ENCODE assay signal across 15 cellular contexts in the genomic region with DNA sequence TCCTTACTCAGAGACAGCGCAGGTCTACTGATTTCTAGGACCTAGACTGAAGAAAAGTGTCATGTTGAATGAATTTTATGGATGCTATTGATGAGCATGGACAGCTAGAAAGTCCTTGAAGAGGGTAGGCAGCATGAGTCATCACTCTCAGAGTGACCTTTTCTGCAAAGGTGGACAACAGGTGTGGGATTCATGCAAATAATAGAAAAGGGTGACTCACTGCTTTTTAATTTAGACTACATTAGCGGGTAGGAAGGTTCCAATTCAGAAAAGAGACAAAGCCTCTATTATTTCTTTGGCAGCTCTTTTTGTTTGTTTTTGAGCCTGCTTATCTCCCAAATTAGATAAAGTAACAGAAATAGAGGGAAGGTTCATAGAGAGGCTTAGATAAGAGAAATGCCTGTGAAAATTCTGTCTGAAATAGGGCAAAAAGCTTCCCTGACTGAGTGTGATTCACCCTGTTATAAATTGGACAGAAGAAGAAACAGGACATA.
A peak's percentile ranks its signal among the peaks of the same experiment; 100 is the strongest.
DNase-seq lines count a peak whose midpoint lies in the region; ATAC-seq, FAIRE-seq and TF ChIP-seq lines count a peak whose summit lies in the region.
"Had no signal": no experiment of that assay in that cellular context is flagged by ENCODE, and none has a peak within 500 bp of the region (broad histone marks: within the 10 kb centered on the region; RNA-seq: fewer than 3 reads in every experiment).

No MANE protein-coding gene starts in this region.

- ATAC-seq in Right ventricle myocardium superior (ENCODE audit: poor library complexity) (no peak), HepG2 (peak; percentile 74), GM19397 (IDR thresholded peaks at IDR 0.05; ENCODE audit: unreplicated experiment) (no peak)
- no peak for ATAC-seq in CD8-positive, alpha-beta T cell
- no peak for ATAC-seq in activated T-helper 17 cell treated with anti-CD3 and anti-CD28 coated beads, Interleukin-2, amount 50 U/mL, for 72 hours (replicated peaks)
- ATAC-seq: activated CD4-positive, alpha-beta T cell treated with anti-CD3 and anti-CD28 coated beads for 36 hours; stimulated activated effector memory CD8-positive, alpha-beta T cell treated with anti-CD3 and anti-CD28 coated beads, Interleukin-12 subunit alpha, Interleukin-12 subunit beta, amount 100 ng/mL, for 72 hours had no signal

- H3K4me1 ChIP-seq in left ventricle myocardium inferior (peaks cover 19% of the 10 kb centered on the region), HepG2 (ENCODE audit: insufficient read depth, low read length) (peaks cover 19% of the 10 kb centered on the region)
- H3K4me1 ChIP-seq in CD8-positive, alpha-beta T cell (ENCODE audit: insufficient read depth, low read length): no peaks in the 10 kb centered on the region

- TF ChIP-seq RAD21 in HepG2 (CRISPR knock-in tag; IDR thresholded peaks at IDR 0.05): no peak

- intact Hi-C loops in left ventricle myocardium inferior (cut with micrococcal nuclease) (no loop called here), Right ventricle myocardium superior (cut with DNase I) (no loop called here), HepG2 (cut with micrococcal nuclease; ENCODE audit: unreplicated experiment) (no loop called here)
- intact Hi-C loops in CD8-positive, alpha-beta T cell (cut with DNase I, micrococcal nuclease): no loop called here

- H3K9me3 ChIP-seq in left ventricle myocardium inferior (replicated peaks) (no peaks in the 10 kb centered on the region), HepG2 (ENCODE audit: low read length) (no peaks in the 10 kb centered on the region)
- no peaks in the 10 kb centered on the region for H3K9me3 ChIP-seq in CD8-positive, alpha-beta T cell (ENCODE audit: low read length)

- CTCF ChIA-PET in HepG2 (lab: Yijun Ruan, JAX; ENCODE audit: low intra/inter-chr PET ratio, low total read pairs): no interaction called here
- CTCF ChIA-PET in CD8-positive, alpha-beta T cell (lab: Charles Lee): no interaction called here

- H3K36me3 Mint-ChIP-seq in CD8-positive, alpha-beta T cell: no peaks in the 10 kb centered on the region
- no peaks in the 10 kb centered on the region for H3K36me3 Mint-ChIP-seq in activated T-helper 17 cell treated with anti-CD3 and anti-CD28 coated beads, Interleukin-2, amount 50 U/mL, for 72 hours (ENCODE audit: low read depth)
- H3K36me3 Mint-ChIP-seq: stimulated activated effector memory CD8-positive, alpha-beta T cell treated with anti-CD3 and anti-CD28 coated beads, Interleukin-12 subunit alpha, Interleukin-12 subunit beta, amount 100 ng/mL, for 72 hours had no signal

- H3K27me3 ChIP-seq in left ventricle myocardium inferior (ENCODE audit: low read depth) (no peaks in the 10 kb centered on the region), HepG2 (ENCODE audit: control insufficient read depth in 1 of 2, insufficient read depth in 2 of 2, low read length in 2 of 2) (no peaks in the 10 kb centered on the region)
- no peaks in the 10 kb centered on the region for H3K27me3 ChIP-seq in CD8-positive, alpha-beta T cell (ENCODE audit: insufficient read depth, low read length)

- no TSS peak for BruUV-seq in HepG2 (replicated peaks; lab: Mats Ljungman, UMichigan)

- no peaks in the 10 kb centered on the region for H3K79me2 ChIP-seq in HepG2 (ENCODE audit: insufficient read depth, low read length)

- TF ChIP-seq CTCF in left ventricle myocardium inferior (IDR thresholded peaks at IDR 0.05; ENCODE audit: borderline replicate concordance) (no peak), HepG2 (CRISPR knock-in tag; IDR thresholded peaks at IDR 0.05) (no peak)
- no peak for TF ChIP-seq CTCF in CD8-positive, alpha-beta T cell (IDR thresholded peaks at IDR 0.05)

- H3K9me3 Mint-ChIP-seq in CD8-positive, alpha-beta T cell: peaks cover 4% of the 10 kb centered on the region
- no peaks in the 10 kb centered on the region for H3K9me3 Mint-ChIP-seq in activated T-helper 17 cell treated with anti-CD3 and anti-CD28 coated beads, Interleukin-2, amount 50 U/mL, for 72 hours
- H3K9me3 Mint-ChIP-seq: activated T-helper 2 cell treated with anti-CD3 and anti-CD28 coated beads, Interferon-gamma antibody, Interleukin-2, Interleukin-4, amounts not matched to agents 10 μg/mL and 5 μg/mL and 100 μg/mL, durations not matched to agents 14 hours and 24 hours and 36 hours; neural crest cell; stimulated activated effector memory CD8-positive, alpha-beta T cell treated with anti-CD3 and anti-CD28 coated beads, Interleukin-12 subunit alpha, Interleukin-12 subunit beta, amount 100 ng/mL, for 72 hours had no signal

- no peaks in the 10 kb centered on the region for H3K36me3 ChIP-seq in left ventricle myocardium inferior
- H3K36me3 ChIP-seq in HepG2 (replicated peaks in 1 of 2; ENCODE audit: control insufficient read depth in 1 of 2, insufficient read depth in 2 of 2, low read length in 2 of 2): no peaks in the 10 kb centered on the region
- no peaks in the 10 kb centered on the region for H3K36me3 ChIP-seq in CD8-positive, alpha-beta T cell (ENCODE audit: insufficient read depth, low read length)

- POLR2A ChIA-PET in HepG2 (lab: Yijun Ruan, JAX): no interaction called here
- POLR2A ChIA-PET in CD8-positive, alpha-beta T cell (lab: Charles Lee): no interaction called here

- no peak overlapping the region for H3K4me2 ChIP-seq in HepG2 (ENCODE audit: low read depth, low read length)

- H3K27me3 Mint-ChIP-seq in CD8-positive, alpha-beta T cell (ENCODE audit: low read depth): no peaks in the 10 kb centered on the region
- H3K27me3 Mint-ChIP-seq in activated T-helper 17 cell treated with anti-CD3 and anti-CD28 coated beads, Interleukin-2, amount 50 U/mL, for 72 hours: no peaks in the 10 kb centered on the region
- H3K27me3 Mint-ChIP-seq: activated CD4-positive, alpha-beta T cell treated with anti-CD3 and anti-CD28 coated beads for 36 hours had no signal

- DNase-seq in left ventricle myocardium inferior (no peak), Right ventricle myocardium superior (no peak), SK-N-DZ (ENCODE audit: low spot score) (peak; percentile 3), HepG2 (ENCODE audit: low spot score) (peak; percentile 69), MV-4-11 (lab: John Stamatoyannopoulos, UW) (no peak)
- DNase-seq in CD8-positive, alpha-beta T cell: no peak
- DNase-seq: activated CD4-positive, alpha-beta T cell treated with anti-CD3 and anti-CD28 coated beads for 36 hours; EL; kidney; NCI-H2171 treated with DMSO at 0.1 percent for 48 hours had no signal

- H3K4me3 ChIP-seq in left ventricle myocardium inferior (peak overlapping the region; percentile 39), HepG2 (replicated peaks in 1 of 3; ENCODE audit: insufficient read depth in 1 of 3, low read depth in 2 of 3, low read length in 3 of 3) (no peak overlapping the region)
- no peak overlapping the region for H3K4me3 ChIP-seq in CD8-positive, alpha-beta T cell (ENCODE audit: low read depth, low read length)

- no peaks in the 10 kb centered on the region for H3K4me1 Mint-ChIP-seq in CD8-positive, alpha-beta T cell (ENCODE audit: low read depth)
- H3K4me1 Mint-ChIP-seq in activated T-helper 17 cell treated with anti-CD3 and anti-CD28 coated beads, Interleukin-2, amount 50 U/mL, for 72 hours: no peaks in the 10 kb centered on the region
- H3K4me1 Mint-ChIP-seq: activated CD4-positive, alpha-beta T cell treated with anti-CD3 and anti-CD28 coated beads for 36 hours; stimulated activated effector memory CD8-positive, alpha-beta T cell treated with anti-CD3 and anti-CD28 coated beads, Interleukin-12 subunit alpha, Interleukin-12 subunit beta, amount 100 ng/mL, for 72 hours had no signal

- H4K20me1 ChIP-seq in HepG2 (ENCODE audit: insufficient read depth, low read length): no peaks in the 10 kb centered on the region

- in situ Hi-C loops in HepG2 (cut with HindIII; ENCODE audit: extremely low pct_ligation_motif_present, low pct_unique_long_range_greater_than_20kb): no loop called here

- H3K27ac ChIP-seq in left ventricle myocardium inferior (replicated peaks) (peak overlapping the region; percentile 36), HepG2 (ENCODE audit: extremely low read length, insufficient read depth, low read length) (no peak overlapping the region)
- no peak overlapping the region for H3K27ac ChIP-seq in CD8-positive, alpha-beta T cell (ENCODE audit: low read depth, low read length)

- TF ChIP-seq EP300 in HepG2 (IDR thresholded peaks at IDR 0.05; ENCODE audit: low read depth in 2 of 2, low read length in 2 of 2) (no peak), HepG2 (CRISPR knock-in tag; IDR thresholded peaks at IDR 0.05; ENCODE audit: borderline replicate concordance) (no peak)

- H3K27ac Mint-ChIP-seq in CD8-positive, alpha-beta T cell: no peak overlapping the region
- no peak overlapping the region for H3K27ac Mint-ChIP-seq in activated T-helper 17 cell treated with anti-CD3 and anti-CD28 coated beads, Interleukin-2, amount 50 U/mL, for 72 hours
- H3K27ac Mint-ChIP-seq: activated CD4-positive, alpha-beta T cell treated with anti-CD3 and anti-CD28 coated beads for 36 hours; activated T-helper 2 cell treated with anti-CD3 and anti-CD28 coated beads, Interferon-gamma antibody, Interleukin-2, Interleukin-4, amounts not matched to agents 10 μg/mL and 5 μg/mL and 100 μg/mL, durations not matched to agents 14 hours and 24 hours and 36 hours; stimulated activated effector memory CD8-positive, alpha-beta T cell treated with anti-CD3 and anti-CD28 coated beads, Interleukin-12 subunit alpha, Interleukin-12 subunit beta, amount 100 ng/mL, for 72 hours had no signal

- WGBS in HepG2 (ENCODE audit: low lambda C conversion rate): 2% methylated on average over 2 of the region's 2 CpGs

- H3K4me3 Mint-ChIP-seq in CD8-positive, alpha-beta T cell: no peak overlapping the region
- H3K4me3 Mint-ChIP-seq in activated T-helper 17 cell treated with anti-CD3 and anti-CD28 coated beads, Interleukin-2, amount 50 U/mL, for 72 hours: no peak overlapping the region
- H3K4me3 Mint-ChIP-seq: activated CD4-positive, alpha-beta T cell treated with anti-CD3 and anti-CD28 coated beads for 36 hours; neural crest cell; stimulated activated effector memory CD8-positive, alpha-beta T cell treated with anti-CD3 and anti-CD28 coated beads, Interleukin-12 subunit alpha, Interleukin-12 subunit beta, amount 100 ng/mL, for 72 hours had no signal

- no peak for FAIRE-seq in HepG2 (lab: Jason Lieb, UNC)
- FAIRE-seq: kidney had no signal

- no peak overlapping the region for H2AFZ ChIP-seq in HepG2 (ENCODE audit: low read length)

- H3K9ac ChIP-seq in HepG2 (ENCODE audit: insufficient read depth, low read depth, low read length): no peak overlapping the region

- no peak for TF ChIP-seq POLR2A in HepG2 (IDR thresholded peaks at IDR 0.05; ENCODE audit: insufficient read depth in 1 of 2, low read depth in 2 of 2, low read length in 2 of 2)

TF ChIP-seq in HepG2, 621 proteins besides CTCF, POLR2A, EP300 and RAD21 (continues in another document):
- peak; percentile 44; the same call in 1 of the 2 replicates for TF ChIP-seq GATA4 (IDR thresholded peaks at IDR 0.05; ENCODE audit: borderline replicate concordance, low read depth)

Comparison
In these comparisons a context has a peak if more than half of its experiments do, and no peak if none do; other contexts are left out.
1. DNase-seq: peak in SK-N-DZ (single experiment) and HepG2 (single experiment); none in left ventricle myocardium inferior (single experiment), Right ventricle myocardium superior (single experiment), CD8-positive, alpha-beta T cell (0 of 7) and MV-4-11 (single experiment).